In the genomic region with DNA sequence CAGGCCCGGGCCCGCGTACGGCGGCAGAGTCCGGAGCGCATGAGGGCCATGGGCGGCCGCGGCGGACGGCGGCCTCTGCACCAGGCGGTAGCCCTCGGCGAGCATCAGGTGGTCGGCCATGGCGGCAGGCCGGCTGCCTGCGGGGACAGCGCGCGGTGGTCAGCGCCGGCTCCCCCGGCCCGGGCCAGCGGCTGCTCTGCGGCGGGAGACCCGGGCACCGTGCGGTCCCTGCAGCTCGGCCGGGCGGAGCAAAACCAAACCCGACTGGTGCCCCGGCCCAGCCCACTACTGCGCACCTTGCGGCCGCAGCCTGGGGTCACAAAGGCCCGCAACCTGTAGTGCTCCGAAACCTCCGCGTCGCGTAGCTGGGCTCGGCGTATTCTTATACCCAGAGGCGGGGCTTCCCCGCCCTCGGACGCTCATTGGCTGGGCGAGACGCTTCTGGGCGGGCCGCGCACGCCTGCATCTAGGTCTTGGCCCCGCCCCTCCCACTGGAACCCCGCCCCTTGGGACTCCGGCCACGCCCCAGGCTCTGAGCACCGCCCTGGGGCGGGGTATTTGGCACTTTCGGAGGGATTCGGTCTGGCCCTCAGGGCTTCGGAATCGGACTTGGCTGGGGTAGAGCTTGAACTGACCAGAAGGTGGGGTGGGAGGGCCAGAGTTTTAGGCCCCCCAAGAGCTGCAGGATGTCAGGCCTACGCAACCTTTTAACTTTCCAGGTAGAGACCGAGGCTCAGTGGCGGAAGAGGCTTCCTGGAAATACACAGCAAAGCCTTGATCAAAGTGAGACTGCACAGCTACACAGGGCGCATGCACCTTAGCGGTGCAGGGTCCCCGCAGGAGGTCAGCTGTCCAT, we compare ENCODE assay signal across 8 cellular contexts. TPM values are rescaled to one million over a fixed set of nuclear protein-coding genes. Genes with fewer than 3 reads are reported as not detected.
DNase-seq lines count a peak whose midpoint lies in the region; FAIRE-seq lines count a peak whose summit lies in the region.

A gene with protein sequence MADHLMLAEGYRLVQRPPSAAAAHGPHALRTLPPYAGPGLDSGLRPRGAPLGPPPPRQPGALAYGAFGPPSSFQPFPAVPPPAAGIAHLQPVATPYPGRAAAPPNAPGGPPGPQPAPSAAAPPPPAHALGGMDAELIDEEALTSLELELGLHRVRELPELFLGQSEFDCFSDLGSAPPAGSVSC (minus strand): TSS at position 356 of the 856 bp plus-strand sequence. CDS start 236 bp downstream, at position 120.

- H2BK5ac ChIP-seq in neuronal stem cell (ENCODE audit: low read length): no peak within 1 kb of the TSS

- no peak within 1 kb of the TSS for H2BK15ac ChIP-seq in neuronal stem cell (ENCODE audit: low read length)

- no peaks in the 10 kb centered on the region for H3K9me2 ChIP-seq in GM23248 (ENCODE audit: insufficient read depth)

- H2BK12ac ChIP-seq in neuronal stem cell (ENCODE audit: low read length): no peak within 1 kb of the TSS

- no peaks in the 10 kb centered on the region for H3F3A ChIP-seq in GM23248 (ENCODE audit: insufficient read depth)

- peak within 1 kb of the TSS; percentile 94 for H3K18ac ChIP-seq in neuronal stem cell (ENCODE audit: low read length)

- in situ Hi-C loops in GM23248 (cut with MboI): no loop called here

- H2AFZ ChIP-seq in GM23248 (peak within 1 kb of the TSS; percentile 79), neuronal stem cell (ENCODE audit: low read length) (peak within 1 kb of the TSS; percentile 98)

- H3K4me1 ChIP-seq in GM23248 (ENCODE audit: insufficient read depth) (no peaks in the 10 kb centered on the region), neuronal stem cell (ENCODE audit: control insufficient read depth in 2 of 2, insufficient read depth in 1 of 2, low read depth in 1 of 2, low read length in 2 of 2) (peaks cover 0 to 15% of the 10 kb centered on the region in 2 donors), subcutaneous abdominal adipose tissue (ENCODE audit: control insufficient read depth in 5 of 5, insufficient read depth in 5 of 5, low read length in 5 of 5) (peaks cover 2 to 23% (median 20%) of the 10 kb centered on the region in 5 donors)

- H3K27me3 ChIP-seq in GM23248 (replicated peaks; ENCODE audit: insufficient read depth) (peaks cover 6% of the 10 kb centered on the region; the same call in 1 of the 2 replicates), neuronal stem cell (ENCODE audit: control insufficient read depth in 3 of 3, insufficient read depth in 3 of 3, low read depth in 1 of 3, low read length in 3 of 3) (peaks cover 0 to 40% (median 11%) of the 10 kb centered on the region in 3 experiments), subcutaneous abdominal adipose tissue (ENCODE audit: control insufficient read depth in 5 of 5, insufficient read depth in 4 of 5, low read length in 5 of 5) (no peaks in the 10 kb centered on the region)

- H2AK5ac ChIP-seq in neuronal stem cell (ENCODE audit: low read depth, low read length): peak within 1 kb of the TSS; percentile 44

- peaks cover 4% of the 10 kb centered on the region for H3K79me1 ChIP-seq in neuronal stem cell (ENCODE audit: low read depth, low read length)

- DNase-seq in Daoy (ENCODE audit: low read depth): peak; percentile 94
- DNase-seq in GM23248: peak; percentile 97
- DNase-seq in LHCN-M2 (ENCODE audit: low read depth): peak; percentile 80
- DNase-seq in SIG-M5 (lab: John Stamatoyannopoulos, UW): peak; percentile 13
- peak; percentile 96 for DNase-seq in activated naive CD4-positive, alpha-beta T cell treated with Interleukin-2 at 50 U/mL for 16 hours
- DNase-seq in frontal cortex (ENCODE audit: low spot score in 2 of 2): peak; percentile 95 to 97
- DNase-seq in neuronal stem cell (ENCODE audit: low spot score): peak; percentile 96

- H3K23ac ChIP-seq in neuronal stem cell (ENCODE audit: low read depth, low read length, poor library complexity): peak within 1 kb of the TSS; percentile 99

- H3K27ac ChIP-seq in GM23248: no peak within 1 kb of the TSS
- H3K27ac ChIP-seq in neuronal stem cell (replicated peaks; ENCODE audit: low read length): no peak within 1 kb of the TSS
- H3K27ac ChIP-seq in subcutaneous abdominal adipose tissue (ENCODE audit: low read depth, low read length): peak within 1 kb of the TSS; percentile 84

- H3K36me3 ChIP-seq in GM23248 (ENCODE audit: low read depth): no peaks in the 10 kb centered on the region
- H3K36me3 ChIP-seq in neuronal stem cell (replicated peaks in 1 of 2; ENCODE audit: control insufficient read depth in 2 of 2, insufficient read depth in 2 of 2, low read length in 2 of 2): no peaks in the 10 kb centered on the region
- no peaks in the 10 kb centered on the region for H3K36me3 ChIP-seq in subcutaneous abdominal adipose tissue (ENCODE audit: control insufficient read depth in 5 of 5, insufficient read depth in 5 of 5, low read length in 5 of 5)

- H3K9ac ChIP-seq in GM23248: peak within 1 kb of the TSS; percentile 51
- peak within 1 kb of the TSS; percentile 94 for H3K9ac ChIP-seq in neuronal stem cell (ENCODE audit: low read depth, low read length, poor library complexity)
- H3K9ac ChIP-seq in subcutaneous abdominal adipose tissue (ENCODE audit: low read length in 5 of 5): peak within 1 kb of the TSS in 4 of 5 donors; percentile 64 to 80 (median 69)

- H4K20me1 ChIP-seq in GM23248 (ENCODE audit: insufficient read depth): no peaks in the 10 kb centered on the region

- WGBS in GM23248 (ENCODE audit: low coverage in 1 of 2, low lambda C conversion rate in 2 of 2, missing lambda C conversion rate in 2 of 2), 2 experiments: 6 to 9% methylated on average over 43 to 47 of the region's 75 CpGs
- no CpG with 5 or more reads among the region's 75 CpGs for WGBS in neuronal stem cell (ENCODE audit: extremely low coverage in 2 of 2, insufficient read length in 2 of 2, insufficient replicate concordance in 1 of 2), 2 donors

- no peak within 1 kb of the TSS for H3K4ac ChIP-seq in neuronal stem cell (ENCODE audit: low read length)

- H2BK120ac ChIP-seq in neuronal stem cell (ENCODE audit: low read depth, low read length): no peak within 1 kb of the TSS

- no peak within 1 kb of the TSS for H4K8ac ChIP-seq in neuronal stem cell (ENCODE audit: low read depth, low read length)

- H3K79me2 ChIP-seq in GM23248 (ENCODE audit: insufficient read depth): no peaks in the 10 kb centered on the region

- H3K4me3 ChIP-seq in GM23248 (peak within 1 kb of the TSS; percentile 69), neuronal stem cell (ENCODE audit: low read length in 2 of 2) (peak within 1 kb of the TSS; percentile 56 to 88), subcutaneous abdominal adipose tissue (ENCODE audit: low read depth in 1 of 5, low read length in 5 of 5) (peak within 1 kb of the TSS; percentile 63 to 79 (median 70))

- peak within 1 kb of the TSS; percentile 79 for H3K4me2 ChIP-seq in GM23248 (ENCODE audit: unreplicated experiment)
- H3K4me2 ChIP-seq in neuronal stem cell (ENCODE audit: insufficient read depth, low read length, poor library complexity, severe bottlenecking): peak within 1 kb of the TSS; percentile 94

- no peak for FAIRE-seq in frontal cortex (lab: Jason Lieb, UNC)

- H3K14ac ChIP-seq in neuronal stem cell (ENCODE audit: low read length): no peak within 1 kb of the TSS

- no peak within 1 kb of the TSS for H4K91ac ChIP-seq in neuronal stem cell (ENCODE audit: low read depth, low read length, poor library complexity)

- H3K9me3 ChIP-seq in GM23248 (ENCODE audit: low read depth): no peaks in the 10 kb centered on the region
- no peaks in the 10 kb centered on the region for H3K9me3 ChIP-seq in neuronal stem cell (replicated peaks in 1 of 2; ENCODE audit: control insufficient read depth in 2 of 2, insufficient read depth in 1 of 2, low read depth in 1 of 2, low read length in 2 of 2)
- no peaks in the 10 kb centered on the region for H3K9me3 ChIP-seq in subcutaneous abdominal adipose tissue (ENCODE audit: control insufficient read depth in 5 of 5, low read length in 5 of 5)

RNA-seq across cellular contexts. Expression of the gene that starts here (rescaled TPM):
- total RNA-seq in Daoy (2014; rRNA removed; shearing (Covaris generic)): 5.8 and 18.7 TPM in 2 replicates
- not detected in 2 replicates for total RNA-seq in GM23248 (2014; rRNA removed; shearing (Covaris generic))
- 0.19 TPM in 1 of 2 replicates, not detected in the other for polyA plus RNA-seq in GM23248 (2016; fragmentation: Nextera tagmentation; extraction: Ambion mirVana)
- total RNA-seq in LHCN-M2 (2014; rRNA removed) (1.8 and 2.1 TPM in 2 replicates), frontal cortex (under 0.01 TPM)
- 1.0 TPM for polyA plus RNA-seq in LHCN-M2 (2012)
- 17.7 TPM for polyA plus RNA-seq in neuronal stem cell (2013, experiment 1 of 2)
- polyA plus RNA-seq in neuronal stem cell (2013, experiment 2 of 2): 17.8 TPM

Comparison
In these comparisons a context has a peak if more than half of its experiments do, and no peak if none do; other contexts are left out.
1. Peak in DNase-seq, H3K4me3 ChIP-seq, H3K9ac ChIP-seq and H3K4me2 ChIP-seq in GM23248; RNA of the gene not detected or under 1 TPM.
2. Peak in DNase-seq in frontal cortex; RNA of the gene not detected or under 1 TPM.
3. DNase-seq: peak in every context shown above with its lines; median percentile 97 in GM23248; 96 in activated naive CD4-positive, alpha-beta T cell treated with Interleukin-2 at 50 U/mL for 16 hours; 96 in frontal cortex; 96 in neuronal stem cell; 94 in Daoy; 80 in LHCN-M2; 13 in SIG-M5.